Comparison of ENCODE assay signal across 19 cellular contexts in genomic region chr20:48358176-48358575, GRCh38.
"Had no signal": no experiment of that assay in that cellular context is flagged by ENCODE, and none has a peak within 500 bp of the region (broad histone marks: within the 10 kb centered on the region; RNA-seq: fewer than 3 reads in every experiment).

No MANE protein-coding gene starts in this region.

- H3K27me3 Mint-ChIP-seq: stimulated activated naive B cell treated with anti-CD40 and anti-IgM and Interleukin-4, amounts not matched to agents 10 μg/mL and 1 μg/mL and 100 μg/mL, for 72 hours had no signal

- H3K27ac Mint-ChIP-seq: mesothelial cell of epicardium; nephron; stimulated activated naive CD8-positive, alpha-beta T cell treated with anti-CD3 and anti-CD28 coated beads, Interleukin-15, amount 100 ng/mL, for 72 hours had no signal

- H3K4me3 Mint-ChIP-seq: mesothelial cell of epicardium; nephron; stimulated activated naive B cell treated with anti-CD40 and anti-IgM and Interleukin-4, amounts not matched to agents 10 μg/mL and 1 μg/mL and 100 μg/mL, for 72 hours; stimulated activated naive CD8-positive, alpha-beta T cell treated with anti-CD3 and anti-CD28 coated beads, Interleukin-15, amount 100 ng/mL, for 72 hours had no signal

- DNase-seq: cortex of kidney; dorsolateral prefrontal cortex; effector CD8-positive, alpha-beta T cell; foreskin melanocyte; head of caudate nucleus; mammary epithelial cell; psoas muscle; retina; spleen; stimulated activated CD4-positive, alpha-beta T cell treated with anti-CD3 and anti-CD28 coated beads, Interleukin-15, amount 100 ng/mL, for 24 hours; stimulated activated CD4-positive, alpha-beta T cell treated with anti-CD3 and anti-CD28 coated beads, Interleukin-1b, Interleukin-23, amount 100 ng/mL, for 48 hours; stimulated activated CD4-positive, alpha-beta T cell treated with anti-CD3 and anti-CD28 coated beads, Interleukin-4, amount 100 ng/mL, for 24 hours; stimulated activated naive B cell treated with anti-CD40 and anti-IgM and Interleukin-4, amounts not matched to agents 10 μg/mL and 1 μg/mL and 100 μg/mL, for 72 hours; stimulated activated naive CD8-positive, alpha-beta T cell treated with anti-CD3 and anti-CD28 coated beads, Interleukin-15, amount 100 ng/mL, for 72 hours; transverse colon had no signal

- H3K4me1 Mint-ChIP-seq: mesothelial cell of epicardium, nephron had no signal

- H3K36me3 Mint-ChIP-seq: mesothelial cell of epicardium had no signal

- H3K9me3 Mint-ChIP-seq: stimulated activated naive CD8-positive, alpha-beta T cell treated with anti-CD3 and anti-CD28 coated beads, Interleukin-15, amount 100 ng/mL, for 72 hours had no signal

- ATAC-seq: left lobe of liver; psoas muscle; sciatic nerve; stimulated activated naive B cell treated with anti-CD40 and anti-IgM and Interleukin-4, amounts not matched to agents 10 μg/mL and 1 μg/mL and 100 μg/mL, for 72 hours; stimulated activated naive CD8-positive, alpha-beta T cell treated with anti-CD3 and anti-CD28 coated beads, Interleukin-15, amount 100 ng/mL, for 72 hours had no signal
